Comparison of ENCODE assay signal across 9 cellular contexts in genomic region chr5:95689680-95690079, GRCh38. TPM values are rescaled to one million over a fixed set of nuclear protein-coding genes. Genes with fewer than 3 reads are reported as not detected.
"Had no signal": no experiment of that assay in that cellular context is flagged by ENCODE, and none has a peak within 500 bp of the region (broad histone marks: within the 10 kb centered on the region; RNA-seq: fewer than 3 reads in every experiment).

No MANE protein-coding gene starts in this region.

- DNase-seq: GDM1, GF-D8 had no signal

- H3K4me3 ChIP-seq: GM12878 had no signal

- ATAC-seq: GM12878 had no signal

- FAIRE-seq: G401.6, GM12878, GM12891, GM12892, GM18507, GM19239 had no signal

RNA-seq across cellular contexts. Expression of gene SPATA9, which starts 6.9 kb away (rescaled TPM):
- total RNA-seq: G401 had no signal
